In the genomic region with DNA sequence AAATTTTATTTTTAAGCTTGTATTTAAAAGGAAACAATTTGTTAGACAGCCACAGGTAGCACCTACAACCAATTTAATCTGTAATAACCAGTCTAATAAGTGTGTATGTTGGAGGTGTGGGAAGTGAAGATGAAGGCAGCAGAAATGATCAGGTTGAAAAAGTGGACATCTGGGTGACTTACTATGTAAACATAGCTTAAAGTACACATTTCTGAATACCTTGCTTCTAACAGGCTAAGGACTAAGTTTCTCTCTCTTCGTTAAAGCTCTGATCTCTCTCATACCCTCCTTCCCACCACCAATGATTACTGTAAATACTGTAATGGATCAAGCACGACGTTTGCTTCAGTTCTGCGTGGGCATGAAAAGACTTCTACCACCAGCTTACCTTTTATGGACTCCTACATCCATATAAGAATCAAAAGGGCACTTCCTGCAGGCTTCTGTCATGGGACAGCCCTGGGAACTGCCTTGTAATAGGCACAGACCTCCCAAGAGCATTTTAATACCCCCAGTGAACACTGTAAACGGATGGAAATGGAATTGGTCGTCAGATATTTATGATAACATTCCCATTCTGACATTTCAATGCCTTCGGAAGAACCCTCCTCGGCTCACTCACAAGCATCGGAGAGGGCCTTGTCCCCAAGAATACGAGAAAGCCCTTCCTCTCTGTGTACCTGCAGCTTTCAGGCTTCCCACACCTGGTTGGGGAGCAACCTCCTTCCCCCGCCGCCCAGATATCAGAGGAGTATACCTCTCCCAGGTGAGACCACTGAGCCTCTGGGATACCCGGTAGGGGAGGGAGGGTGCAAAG, we compare ENCODE assay signal across 8 cellular contexts. TPM values are rescaled to one million over a fixed set of nuclear protein-coding genes. Genes with fewer than 3 reads are reported as not detected.
DNase-seq lines count a peak whose midpoint lies in the region; ATAC-seq and TF ChIP-seq lines count a peak whose summit lies in the region.

No MANE protein-coding gene starts in this region.

- peak overlapping the region; percentile 97 for H3K4me3 Mint-ChIP-seq in stimulated activated effector memory CD8-positive, alpha-beta T cell treated with anti-CD3 and anti-CD28 coated beads, Interleukin-12 subunit alpha, Interleukin-12 subunit beta, amount 100 ng/mL, for 72 hours

- H3K4me1 ChIP-seq in iPS-18a (ENCODE audit: control insufficient read depth, low read depth, low read length) = peaks cover 5% of the 10 kb centered on the region

- peak overlapping the region; percentile 96 to 98 for H3K27ac Mint-ChIP-seq in activated naive CD4-positive, alpha-beta T cell treated with anti-CD3 and anti-CD28 coated beads, Interleukin-2, amount 50 U/mL, for 72 hours
- peak overlapping the region; percentile 98 for H3K27ac Mint-ChIP-seq in stimulated activated effector memory CD8-positive, alpha-beta T cell treated with anti-CD3 and anti-CD28 coated beads, Interleukin-12 subunit alpha, Interleukin-12 subunit beta, amount 100 ng/mL, for 72 hours

- peaks cover 16% of the 10 kb centered on the region in 2 donors for H3K36me3 Mint-ChIP-seq in activated naive CD4-positive, alpha-beta T cell treated with anti-CD3 and anti-CD28 coated beads, Interleukin-2, amount 50 U/mL, for 72 hours
- peaks cover 24% of the 10 kb centered on the region for H3K36me3 Mint-ChIP-seq in stimulated activated effector memory CD8-positive, alpha-beta T cell treated with anti-CD3 and anti-CD28 coated beads, Interleukin-12 subunit alpha, Interleukin-12 subunit beta, amount 100 ng/mL, for 72 hours

- no peak for DNase-seq in GM06990 (ENCODE audit: extremely low read depth, insufficient read length)
- no peak for DNase-seq in activated naive CD4-positive, alpha-beta T cell treated with anti-CD3 and anti-CD28 coated beads, Interleukin-2, amount 50 U/mL, for 72 hours (ENCODE audit: low spot score in 2 of 2)
- DNase-seq in stimulated activated effector memory CD8-positive, alpha-beta T cell treated with anti-CD3 and anti-CD28 coated beads, Interleukin-12 subunit alpha, Interleukin-12 subunit beta, amount 100 ng/mL, for 72 hours (ENCODE audit: low spot score in 2 of 2) = no peak
- DNase-seq in stimulated activated CD4-positive, alpha-beta T cell treated with anti-CD3 and anti-CD28 coated beads, Interleukin-4, amount 100 ng/mL, for 4 hours = no peak
- no peak for DNase-seq in middle frontal gyrus (ENCODE audit: extremely low spot score, low spot score)

- H3K9me3 ChIP-seq in iPS-18a (ENCODE audit: control insufficient read depth, low read depth, low read length) = no peaks in the 10 kb centered on the region

- H3K9ac ChIP-seq in iPS-18a (ENCODE audit: low read length) = peak overlapping the region; percentile 91

- peak; percentile 18 for ATAC-seq in HG03196 (IDR thresholded peaks at IDR 0.05; ENCODE audit: unreplicated experiment)
- ATAC-seq in activated naive CD4-positive, alpha-beta T cell treated with anti-CD3 and anti-CD28 coated beads, Interleukin-2, amount 50 U/mL, for 72 hours = peak; percentile 32 to 34
- ATAC-seq in stimulated activated effector memory CD8-positive, alpha-beta T cell treated with anti-CD3 and anti-CD28 coated beads, Interleukin-12 subunit alpha, Interleukin-12 subunit beta, amount 100 ng/mL, for 72 hours = no peak
- ATAC-seq in HG03469 (IDR thresholded peaks at IDR 0.05; ENCODE audit: unreplicated experiment) = no peak

- TF ChIP-seq CTCF in GM06990 (IDR thresholded peaks at IDR 0.05; ENCODE audit: insufficient read depth, low read length, poor library complexity, severe bottlenecking) = no peak

- no peaks in the 10 kb centered on the region; the same call in 1 of the 2 replicates for H3K36me3 ChIP-seq in GM06990 (ENCODE audit: control insufficient read depth, insufficient read depth, low read length)
- peaks cover 4% of the 10 kb centered on the region for H3K36me3 ChIP-seq in iPS-18a (ENCODE audit: control insufficient read depth, low read depth, low read length)

- peaks cover 28% of the 10 kb centered on the region for H3K4me1 Mint-ChIP-seq in stimulated activated effector memory CD8-positive, alpha-beta T cell treated with anti-CD3 and anti-CD28 coated beads, Interleukin-12 subunit alpha, Interleukin-12 subunit beta, amount 100 ng/mL, for 72 hours

- peak overlapping the region; percentile 56 for H3K27ac ChIP-seq in iPS-18a (ENCODE audit: low read length)

- H3K27me3 ChIP-seq in GM06990 (replicated peaks; ENCODE audit: control insufficient read depth, insufficient read depth, low read length) (no peaks in the 10 kb centered on the region), iPS-18a (ENCODE audit: control insufficient read depth, insufficient read depth, low read length) (no peaks in the 10 kb centered on the region)

- H3K9me3 Mint-ChIP-seq in activated naive CD4-positive, alpha-beta T cell treated with anti-CD3 and anti-CD28 coated beads, Interleukin-2, amount 50 U/mL, for 72 hours = no peaks in the 10 kb centered on the region
- H3K9me3 Mint-ChIP-seq in stimulated activated effector memory CD8-positive, alpha-beta T cell treated with anti-CD3 and anti-CD28 coated beads, Interleukin-12 subunit alpha, Interleukin-12 subunit beta, amount 100 ng/mL, for 72 hours = no peaks in the 10 kb centered on the region

- peak overlapping the region; percentile 86 for H3K4me3 ChIP-seq in GM06990 (replicated peaks; ENCODE audit: low read depth, low read length)
- peak overlapping the region; percentile 97 for H3K4me3 ChIP-seq in iPS-18a (ENCODE audit: low read length)

RNA-seq across cellular contexts. Expression of a gene that starts 0.7 kb away (rescaled TPM):
- total RNA-seq in activated naive CD4-positive, alpha-beta T cell treated with anti-CD3 and anti-CD28 coated beads, Interleukin-2, amount 50 U/mL, for 72 hours = 10 to 100 TPM; 33.8 to 35.3 TPM

RNA-seq across cellular contexts. Expression of a gene that starts 19.6 kb away (rescaled TPM):
- 10 to 100 TPM; 31.6 to 31.8 TPM for total RNA-seq in activated naive CD4-positive, alpha-beta T cell treated with anti-CD3 and anti-CD28 coated beads, Interleukin-2, amount 50 U/mL, for 72 hours

RNA-seq across cellular contexts. Expression of a gene that starts 32.6 kb away (rescaled TPM):
- under 1 TPM; 0.37 to 0.96 TPM for total RNA-seq in activated naive CD4-positive, alpha-beta T cell treated with anti-CD3 and anti-CD28 coated beads, Interleukin-2, amount 50 U/mL, for 72 hours

Comparison
In these comparisons a context has a peak if more than half of its experiments do, and no peak if none do; other contexts are left out.
1. ATAC-seq: peak in HG03196 (single experiment) and activated naive CD4-positive, alpha-beta T cell treated with anti-CD3 and anti-CD28 coated beads, Interleukin-2, amount 50 U/mL, for 72 hours (2 of 2); none in stimulated activated effector memory CD8-positive, alpha-beta T cell treated with anti-CD3 and anti-CD28 coated beads, Interleukin-12 subunit alpha, Interleukin-12 subunit beta, amount 100 ng/mL, for 72 hours (single experiment) and HG03469 (single experiment).